ENCODE assay signal across 8 cellular contexts in the genomic region with DNA sequence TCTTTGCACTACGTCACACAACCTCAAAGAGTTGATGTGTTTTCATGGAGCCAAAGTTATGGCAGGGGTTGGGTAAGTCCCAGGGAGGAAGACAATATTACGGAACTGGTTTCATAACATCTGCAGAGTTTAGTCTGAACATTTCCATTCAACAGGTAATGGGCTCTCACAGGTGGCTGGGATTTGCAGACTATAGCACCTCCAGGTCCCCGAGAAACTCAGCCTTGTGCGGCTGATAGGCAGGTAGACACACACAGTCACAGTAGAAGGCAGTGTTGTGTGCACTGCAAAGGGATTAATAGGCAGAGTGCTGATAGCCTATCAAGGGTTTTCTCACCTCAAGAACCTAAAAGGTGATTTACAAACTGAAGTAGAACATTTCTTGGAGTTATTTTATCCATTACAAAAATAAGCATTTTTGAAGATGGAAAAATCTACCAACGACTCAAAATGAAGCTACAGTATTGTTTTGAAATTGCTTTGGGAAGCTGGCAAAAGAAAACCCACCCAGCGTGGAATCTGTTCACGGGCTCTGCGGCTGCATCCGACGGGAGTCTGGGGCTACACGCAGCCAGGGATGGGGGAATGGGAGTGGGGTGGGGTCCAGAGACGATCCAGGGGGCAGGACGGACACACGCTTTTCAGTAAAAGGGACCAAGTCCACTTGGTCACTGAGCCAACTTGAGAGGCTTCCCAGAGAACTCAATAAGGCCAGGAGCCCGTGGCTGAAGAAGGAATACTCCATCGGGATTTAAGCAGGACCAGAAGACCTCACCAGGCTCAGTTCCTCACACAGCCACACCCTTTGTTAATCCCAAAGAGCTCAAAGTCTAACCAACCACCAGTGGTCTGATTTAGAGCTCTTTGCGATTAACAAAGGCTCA.
DNase-seq lines count a peak whose midpoint lies in the region; ATAC-seq and TF ChIP-seq lines count a peak whose summit lies in the region.

No MANE protein-coding gene starts in this region.

- peak; percentile 7 for ATAC-seq in upper lobe of right lung
- no peak for ATAC-seq in HG03039 (IDR thresholded peaks at IDR 0.05; ENCODE audit: unreplicated experiment)

- H3K4me3 ChIP-seq in DOHH2 (ENCODE audit: low read length), result peak overlapping the region; percentile 80
- H3K4me3 ChIP-seq in colonic mucosa, result peak overlapping the region; percentile 64
- peak overlapping the region; percentile 89 for H3K4me3 ChIP-seq in upper lobe of right lung

- DNase-seq in LHCN-M2 (ENCODE audit: low read depth) (peak; percentile 59), colonic mucosa (no peak), lung microvascular endothelial cell (ENCODE audit: low read depth in 2 of 2) (peak; percentile 27 to 36), upper lobe of right lung (no peak), NCI-H2196 (lab: John Stamatoyannopoulos, UW; ENCODE audit: unreplicated experiment) (no peak)
- no peak for DNase-seq in stimulated activated CD4-positive, alpha-beta T cell treated with anti-CD3 and anti-CD28 coated beads, Interleukin-1b, Interleukin-23, amount 100 ng/mL, for 48 hours

- H3K27ac ChIP-seq in DOHH2 (ENCODE audit: low read depth, low read length), result no peak overlapping the region
- H3K27ac ChIP-seq in colonic mucosa, result no peak overlapping the region
- H3K27ac ChIP-seq in upper lobe of right lung, result peak overlapping the region; percentile 77

- peak overlapping the region; percentile 86 for H3K4me2 ChIP-seq in DOHH2 (ENCODE audit: low read length)

- H3K27me3 ChIP-seq in DOHH2 (ENCODE audit: control insufficient read depth, low read length) (peaks cover 32% of the 10 kb centered on the region), colonic mucosa (peaks cover 5% of the 10 kb centered on the region), upper lobe of right lung (no peaks in the 10 kb centered on the region)

- H3K4me1 ChIP-seq in DOHH2 (ENCODE audit: control insufficient read depth, low read length) (peaks cover 19% of the 10 kb centered on the region), colonic mucosa (no peaks in the 10 kb centered on the region), upper lobe of right lung (no peaks in the 10 kb centered on the region)

- no peaks in the 10 kb centered on the region for H4K20me1 ChIP-seq in DOHH2 (ENCODE audit: control insufficient read depth, insufficient read depth, low read depth, low read length)

- no peaks in the 10 kb centered on the region; the same call in 1 of the 2 replicates for H3F3A ChIP-seq in DOHH2 (ENCODE audit: control insufficient read depth, insufficient read depth)

- H3K9ac ChIP-seq in colonic mucosa (ENCODE audit: low read depth in 2 of 2, low read length in 2 of 2), result peak overlapping the region; percentile 46 to 86

- H3K9me2 ChIP-seq in DOHH2 (replicated peaks; ENCODE audit: control insufficient read depth, low read length), result no peaks in the 10 kb centered on the region

- no peaks in the 10 kb centered on the region for H3K79me2 ChIP-seq in DOHH2 (ENCODE audit: control insufficient read depth, low read length)

- H3K9me3 ChIP-seq in DOHH2 (ENCODE audit: control insufficient read depth, insufficient read depth, low read length), result no peaks in the 10 kb centered on the region
- H3K9me3 ChIP-seq in colonic mucosa, result no peaks in the 10 kb centered on the region
- H3K9me3 ChIP-seq in upper lobe of right lung, result no peaks in the 10 kb centered on the region

- TF ChIP-seq CTCF in DOHH2 (IDR thresholded peaks at IDR 0.05; ENCODE audit: low read depth, low read length, poor library complexity, severe bottlenecking) (no peak), colonic mucosa (IDR thresholded peaks at IDR 0.05) (no peak), upper lobe of right lung (IDR thresholded peaks at IDR 0.05) (no peak)

- intact Hi-C loops in colonic mucosa (cut with DNase I), result no loop called here
- intact Hi-C loops in upper lobe of right lung (cut with DNase I), result no loop called here

- H3K36me3 ChIP-seq in DOHH2 (ENCODE audit: control insufficient read depth, low read length) (no peaks in the 10 kb centered on the region), colonic mucosa (no peaks in the 10 kb centered on the region), upper lobe of right lung (no peaks in the 10 kb centered on the region)

Comparison
In these comparisons a context has a peak if more than half of its experiments do, and no peak if none do; other contexts are left out.
1. DNase-seq: peak in LHCN-M2 (single experiment) and lung microvascular endothelial cell (2 of 2); none in colonic mucosa (single experiment), upper lobe of right lung (single experiment), NCI-H2196 (single experiment) and stimulated activated CD4-positive, alpha-beta T cell treated with anti-CD3 and anti-CD28 coated beads, Interleukin-1b, Interleukin-23, amount 100 ng/mL, for 48 hours (single experiment).
2. Peak in every context shown above with its lines, with median percentiles within 50 percentile points of each other: H3K4me3 ChIP-seq.